Comparison of ENCODE assay signal across 3 cellular contexts in the genomic region with DNA sequence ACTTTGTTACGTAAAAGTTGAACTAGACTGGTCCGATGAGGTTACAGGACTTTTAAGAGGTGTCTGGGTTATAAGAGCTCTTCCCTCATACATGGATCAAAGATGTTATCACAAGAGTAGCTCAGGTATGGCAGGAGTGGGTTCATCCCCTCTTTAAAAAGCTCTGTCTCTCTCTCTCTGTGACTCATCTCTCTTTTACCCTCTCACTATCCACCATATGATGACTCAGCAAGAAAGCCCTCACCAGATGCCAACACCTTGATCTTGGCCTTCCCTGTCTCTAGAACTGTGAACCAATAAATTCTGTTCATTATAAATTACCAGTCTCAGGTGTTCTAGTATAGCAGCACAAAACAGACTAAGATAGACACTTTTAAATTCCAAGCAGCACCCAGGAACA.
TF ChIP-seq lines count a peak whose summit lies in the region.

No MANE protein-coding gene starts in this region.

TF ChIP-seq in A549, 52 proteins besides CTCF, POLR2A, EP300 and RAD21:
- no peak for TF ChIP-seq ZC3H11A (IDR thresholded peaks at IDR 0.05)
- TF ChIP-seq NFE2L2 (conservative IDR thresholded peaks at IDR 0.05; ENCODE audit: low read length) = peak; percentile 79
- TF ChIP-seq PHF8 (IDR thresholded peaks at IDR 0.05; ENCODE audit: borderline replicate concordance, low read depth) = no peak
- no peak for TF ChIP-seq RCOR1 (IDR thresholded peaks at IDR 0.05; ENCODE audit: low read depth, low read length)
- TF ChIP-seq JUNB (IDR thresholded peaks at IDR 0.05) = 0 out of 2 replicates have a peak, but pooled peaks have one; percentile 19
- TF ChIP-seq ESRRA (IDR thresholded peaks at IDR 0.05; ENCODE audit: borderline replicate concordance, low read length) = no peak
- TF ChIP-seq MAFK (IDR thresholded peaks at IDR 0.05; ENCODE audit: partially characterized antibody) = peak; percentile 99
- TF ChIP-seq FOSL2 (IDR thresholded peaks at IDR 0.05) = peak; percentile 27; the same call in 1 of the 2 replicates
- peak; percentile 70 for TF ChIP-seq FOSL2 (CRISPR knock-in tag; IDR thresholded peaks at IDR 0.05)

TF ChIP-seq in HCT116, 20 proteins besides CTCF, POLR2A, EP300 and RAD21:
- no peak for TF ChIP-seq SP1 (IDR thresholded peaks at IDR 0.05; ENCODE audit: low read depth)
- TF ChIP-seq JUND (IDR thresholded peaks at IDR 0.05) = peak; percentile 49; the same call in 1 of the 2 replicates
- TF ChIP-seq EZH2phosphoT487 (IDR thresholded peaks at IDR 0.05; ENCODE audit: borderline replicate concordance) = no peak
- peak; percentile 37; the same call in 1 of the 2 replicates for TF ChIP-seq SRF (IDR thresholded peaks at IDR 0.05; ENCODE audit: low read depth)
- TF ChIP-seq FOSL1 (IDR thresholded peaks at IDR 0.05; ENCODE audit: low read depth) = peak; percentile 56; the same call in 1 of the 2 replicates

TF ChIP-seq in WTC11, 78 proteins besides CTCF, POLR2A, EP300 and RAD21:
- no peak for TF ChIP-seq JAZF1 (CRISPR knock-in tag; IDR thresholded peaks at IDR 0.05)
- TF ChIP-seq TEAD4 (CRISPR knock-in tag; IDR thresholded peaks at IDR 0.05) = no peak
- TF ChIP-seq, protein P1, sequence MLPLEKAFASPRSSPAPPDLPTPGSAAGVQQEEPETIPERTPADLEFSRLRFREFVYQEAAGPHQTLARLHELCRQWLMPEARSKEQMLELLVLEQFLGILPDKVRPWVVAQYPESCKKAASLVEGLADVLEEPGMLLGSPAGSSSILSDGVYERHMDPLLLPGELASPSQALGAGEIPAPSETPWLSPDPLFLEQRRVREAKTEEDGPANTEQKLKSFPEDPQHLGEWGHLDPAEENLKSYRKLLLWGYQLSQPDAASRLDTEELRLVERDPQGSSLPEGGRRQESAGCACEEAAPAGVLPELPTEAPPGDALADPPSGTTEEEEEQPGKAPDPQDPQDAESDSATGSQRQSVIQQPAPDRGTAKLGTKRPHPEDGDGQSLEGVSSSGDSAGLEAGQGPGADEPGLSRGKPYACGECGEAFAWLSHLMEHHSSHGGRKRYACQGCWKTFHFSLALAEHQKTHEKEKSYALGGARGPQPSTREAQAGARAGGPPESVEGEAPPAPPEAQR (CRISPR knock-in tag; IDR thresholded peaks at IDR 0.05) = no peak
- TF ChIP-seq, protein P2, sequence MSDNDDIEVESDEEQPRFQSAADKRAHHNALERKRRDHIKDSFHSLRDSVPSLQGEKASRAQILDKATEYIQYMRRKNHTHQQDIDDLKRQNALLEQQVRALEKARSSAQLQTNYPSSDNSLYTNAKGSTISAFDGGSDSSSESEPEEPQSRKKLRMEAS (CRISPR knock-in tag; IDR thresholded peaks at IDR 0.05) = no peak
- TF ChIP-seq, protein P3, sequence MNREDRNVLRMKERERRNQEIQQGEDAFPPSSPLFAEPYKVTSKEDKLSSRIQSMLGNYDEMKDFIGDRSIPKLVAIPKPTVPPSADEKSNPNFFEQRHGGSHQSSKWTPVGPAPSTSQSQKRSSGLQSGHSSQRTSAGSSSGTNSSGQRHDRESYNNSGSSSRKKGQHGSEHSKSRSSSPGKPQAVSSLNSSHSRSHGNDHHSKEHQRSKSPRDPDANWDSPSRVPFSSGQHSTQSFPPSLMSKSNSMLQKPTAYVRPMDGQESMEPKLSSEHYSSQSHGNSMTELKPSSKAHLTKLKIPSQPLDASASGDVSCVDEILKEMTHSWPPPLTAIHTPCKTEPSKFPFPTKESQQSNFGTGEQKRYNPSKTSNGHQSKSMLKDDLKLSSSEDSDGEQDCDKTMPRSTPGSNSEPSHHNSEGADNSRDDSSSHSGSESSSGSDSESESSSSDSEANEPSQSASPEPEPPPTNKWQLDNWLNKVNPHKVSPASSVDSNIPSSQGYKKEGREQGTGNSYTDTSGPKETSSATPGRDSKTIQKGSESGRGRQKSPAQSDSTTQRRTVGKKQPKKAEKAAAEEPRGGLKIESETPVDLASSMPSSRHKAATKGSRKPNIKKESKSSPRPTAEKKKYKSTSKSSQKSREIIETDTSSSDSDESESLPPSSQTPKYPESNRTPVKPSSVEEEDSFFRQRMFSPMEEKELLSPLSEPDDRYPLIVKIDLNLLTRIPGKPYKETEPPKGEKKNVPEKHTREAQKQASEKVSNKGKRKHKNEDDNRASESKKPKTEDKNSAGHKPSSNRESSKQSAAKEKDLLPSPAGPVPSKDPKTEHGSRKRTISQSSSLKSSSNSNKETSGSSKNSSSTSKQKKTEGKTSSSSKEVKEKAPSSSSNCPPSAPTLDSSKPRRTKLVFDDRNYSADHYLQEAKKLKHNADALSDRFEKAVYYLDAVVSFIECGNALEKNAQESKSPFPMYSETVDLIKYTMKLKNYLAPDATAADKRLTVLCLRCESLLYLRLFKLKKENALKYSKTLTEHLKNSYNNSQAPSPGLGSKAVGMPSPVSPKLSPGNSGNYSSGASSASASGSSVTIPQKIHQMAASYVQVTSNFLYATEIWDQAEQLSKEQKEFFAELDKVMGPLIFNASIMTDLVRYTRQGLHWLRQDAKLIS (CRISPR knock-in tag; IDR thresholded peaks at IDR 0.05; ENCODE audit: borderline replicate concordance) = no peak
- TF ChIP-seq CREB1 (CRISPR knock-in tag; IDR thresholded peaks at IDR 0.05) = no peak
- no peak for TF ChIP-seq ZNF671 (CRISPR knock-in tag; IDR thresholded peaks at IDR 0.05)
- TF ChIP-seq RORB (CRISPR knock-in tag; IDR thresholded peaks at IDR 0.05) = no peak
- TF ChIP-seq TCF7 (CRISPR knock-in tag; IDR thresholded peaks at IDR 0.05; ENCODE audit: low read depth) = no peak
- TF ChIP-seq IRF2 (CRISPR knock-in tag; IDR thresholded peaks at IDR 0.05; ENCODE audit: borderline replicate concordance, low read depth) = no peak
- no peak for TF ChIP-seq ZNF263 (CRISPR knock-in tag; IDR thresholded peaks at IDR 0.05; ENCODE audit: low read depth)
- no peak for TF ChIP-seq ZNF423 (CRISPR knock-in tag; IDR thresholded peaks at IDR 0.05)
- no peak for TF ChIP-seq OVOL2 (CRISPR knock-in tag; IDR thresholded peaks at IDR 0.05; ENCODE audit: borderline replicate concordance)
- no peak for TF ChIP-seq ATF1 (CRISPR knock-in tag; IDR thresholded peaks at IDR 0.05)
- TF ChIP-seq, protein P4, sequence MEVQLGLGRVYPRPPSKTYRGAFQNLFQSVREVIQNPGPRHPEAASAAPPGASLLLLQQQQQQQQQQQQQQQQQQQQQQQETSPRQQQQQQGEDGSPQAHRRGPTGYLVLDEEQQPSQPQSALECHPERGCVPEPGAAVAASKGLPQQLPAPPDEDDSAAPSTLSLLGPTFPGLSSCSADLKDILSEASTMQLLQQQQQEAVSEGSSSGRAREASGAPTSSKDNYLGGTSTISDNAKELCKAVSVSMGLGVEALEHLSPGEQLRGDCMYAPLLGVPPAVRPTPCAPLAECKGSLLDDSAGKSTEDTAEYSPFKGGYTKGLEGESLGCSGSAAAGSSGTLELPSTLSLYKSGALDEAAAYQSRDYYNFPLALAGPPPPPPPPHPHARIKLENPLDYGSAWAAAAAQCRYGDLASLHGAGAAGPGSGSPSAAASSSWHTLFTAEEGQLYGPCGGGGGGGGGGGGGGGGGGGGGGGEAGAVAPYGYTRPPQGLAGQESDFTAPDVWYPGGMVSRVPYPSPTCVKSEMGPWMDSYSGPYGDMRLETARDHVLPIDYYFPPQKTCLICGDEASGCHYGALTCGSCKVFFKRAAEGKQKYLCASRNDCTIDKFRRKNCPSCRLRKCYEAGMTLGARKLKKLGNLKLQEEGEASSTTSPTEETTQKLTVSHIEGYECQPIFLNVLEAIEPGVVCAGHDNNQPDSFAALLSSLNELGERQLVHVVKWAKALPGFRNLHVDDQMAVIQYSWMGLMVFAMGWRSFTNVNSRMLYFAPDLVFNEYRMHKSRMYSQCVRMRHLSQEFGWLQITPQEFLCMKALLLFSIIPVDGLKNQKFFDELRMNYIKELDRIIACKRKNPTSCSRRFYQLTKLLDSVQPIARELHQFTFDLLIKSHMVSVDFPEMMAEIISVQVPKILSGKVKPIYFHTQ (CRISPR knock-in tag; IDR thresholded peaks at IDR 0.05) = no peak
- TF ChIP-seq, protein P5, sequence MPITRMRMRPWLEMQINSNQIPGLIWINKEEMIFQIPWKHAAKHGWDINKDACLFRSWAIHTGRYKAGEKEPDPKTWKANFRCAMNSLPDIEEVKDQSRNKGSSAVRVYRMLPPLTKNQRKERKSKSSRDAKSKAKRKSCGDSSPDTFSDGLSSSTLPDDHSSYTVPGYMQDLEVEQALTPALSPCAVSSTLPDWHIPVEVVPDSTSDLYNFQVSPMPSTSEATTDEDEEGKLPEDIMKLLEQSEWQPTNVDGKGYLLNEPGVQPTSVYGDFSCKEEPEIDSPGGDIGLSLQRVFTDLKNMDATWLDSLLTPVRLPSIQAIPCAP (CRISPR knock-in tag; IDR thresholded peaks at IDR 0.05) = no peak
- TF ChIP-seq GABPB1 (CRISPR knock-in tag; IDR thresholded peaks at IDR 0.05) = no peak
- TF ChIP-seq ZBTB21 (CRISPR knock-in tag; IDR thresholded peaks at IDR 0.05; ENCODE audit: borderline replicate concordance) = no peak
